ENCODE assay signal across 1 cellular context in genomic region chr10:99667108-99667751, GRCh38.
A peak's percentile ranks its signal among the peaks of the same experiment; 100 is the strongest.
TF ChIP-seq lines count a peak whose summit lies in the region.

No MANE protein-coding gene starts in this region.

TF ChIP-seq in K562, 482 proteins besides CTCF, POLR2A, EP300 and RAD21 (continued from another document and continues in another):
- TF ChIP-seq, protein P1, sequence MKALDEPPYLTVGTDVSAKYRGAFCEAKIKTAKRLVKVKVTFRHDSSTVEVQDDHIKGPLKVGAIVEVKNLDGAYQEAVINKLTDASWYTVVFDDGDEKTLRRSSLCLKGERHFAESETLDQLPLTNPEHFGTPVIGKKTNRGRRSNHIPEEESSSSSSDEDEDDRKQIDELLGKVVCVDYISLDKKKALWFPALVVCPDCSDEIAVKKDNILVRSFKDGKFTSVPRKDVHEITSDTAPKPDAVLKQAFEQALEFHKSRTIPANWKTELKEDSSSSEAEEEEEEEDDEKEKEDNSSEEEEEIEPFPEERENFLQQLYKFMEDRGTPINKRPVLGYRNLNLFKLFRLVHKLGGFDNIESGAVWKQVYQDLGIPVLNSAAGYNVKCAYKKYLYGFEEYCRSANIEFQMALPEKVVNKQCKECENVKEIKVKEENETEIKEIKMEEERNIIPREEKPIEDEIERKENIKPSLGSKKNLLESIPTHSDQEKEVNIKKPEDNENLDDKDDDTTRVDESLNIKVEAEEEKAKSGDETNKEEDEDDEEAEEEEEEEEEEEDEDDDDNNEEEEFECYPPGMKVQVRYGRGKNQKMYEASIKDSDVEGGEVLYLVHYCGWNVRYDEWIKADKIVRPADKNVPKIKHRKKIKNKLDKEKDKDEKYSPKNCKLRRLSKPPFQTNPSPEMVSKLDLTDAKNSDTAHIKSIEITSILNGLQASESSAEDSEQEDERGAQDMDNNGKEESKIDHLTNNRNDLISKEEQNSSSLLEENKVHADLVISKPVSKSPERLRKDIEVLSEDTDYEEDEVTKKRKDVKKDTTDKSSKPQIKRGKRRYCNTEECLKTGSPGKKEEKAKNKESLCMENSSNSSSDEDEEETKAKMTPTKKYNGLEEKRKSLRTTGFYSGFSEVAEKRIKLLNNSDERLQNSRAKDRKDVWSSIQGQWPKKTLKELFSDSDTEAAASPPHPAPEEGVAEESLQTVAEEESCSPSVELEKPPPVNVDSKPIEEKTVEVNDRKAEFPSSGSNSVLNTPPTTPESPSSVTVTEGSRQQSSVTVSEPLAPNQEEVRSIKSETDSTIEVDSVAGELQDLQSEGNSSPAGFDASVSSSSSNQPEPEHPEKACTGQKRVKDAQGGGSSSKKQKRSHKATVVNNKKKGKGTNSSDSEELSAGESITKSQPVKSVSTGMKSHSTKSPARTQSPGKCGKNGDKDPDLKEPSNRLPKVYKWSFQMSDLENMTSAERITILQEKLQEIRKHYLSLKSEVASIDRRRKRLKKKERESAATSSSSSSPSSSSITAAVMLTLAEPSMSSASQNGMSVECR (CRISPR knock-in tag; IDR thresholded peaks at IDR 0.05) = no peak
- TF ChIP-seq IRF2 (CRISPR knock-in tag; IDR thresholded peaks at IDR 0.05) = no peak
- peak; percentile 52; the same call in 1 of the 2 replicates for TF ChIP-seq CEBPB (tag; IDR thresholded peaks at IDR 0.05)
- no peak for TF ChIP-seq RUNX1 (IDR thresholded peaks at IDR 0.05; ENCODE audit: low read depth)
- TF ChIP-seq NR2C2 (CRISPR knock-in tag; IDR thresholded peaks at IDR 0.05) = no peak
- no peak for TF ChIP-seq NR2C2 (tag; IDR thresholded peaks at IDR 0.05)
- TF ChIP-seq MNT (conservative IDR thresholded peaks at IDR 0.05) = no peak
- TF ChIP-seq ZNF75A (CRISPR knock-in tag; IDR thresholded peaks at IDR 0.05) = no peak
- peak; percentile 54 for TF ChIP-seq PKNOX1 (IDR thresholded peaks at IDR 0.05)
- no peak for TF ChIP-seq TBP (optimal IDR thresholded peaks at IDR 0.05; ENCODE audit: low read depth, low read length)
- no peak for TF ChIP-seq NCOA1 (IDR thresholded peaks at IDR 0.05; ENCODE audit: low read depth)
- TF ChIP-seq NFXL1 (CRISPR knock-in tag; IDR thresholded peaks at IDR 0.05) = no peak
- TF ChIP-seq HOXB6 (CRISPR knock-in tag; IDR thresholded peaks at IDR 0.05; ENCODE audit: borderline replicate concordance) = no peak
- no peak for TF ChIP-seq PHTF2 (CRISPR knock-in tag; IDR thresholded peaks at IDR 0.05)
- TF ChIP-seq SETDB1 (IDR thresholded peaks at IDR 0.05; ENCODE audit: low read length) = no peak
- TF ChIP-seq MCM7 (IDR thresholded peaks at IDR 0.05) = no peak
- no peak for TF ChIP-seq E2F8 (IDR thresholded peaks at IDR 0.05; ENCODE audit: low read depth, partially characterized antibody)
- no peak for TF ChIP-seq ZNF232 (CRISPR knock-in tag; IDR thresholded peaks at IDR 0.05)
- TF ChIP-seq ILK (tag; IDR thresholded peaks at IDR 0.05; ENCODE audit: borderline replicate concordance, low read depth) = no peak
- TF ChIP-seq NFIC (IDR thresholded peaks at IDR 0.05) = 0 out of 2 replicates have a peak, but pooled peaks have one; percentile 9
- TF ChIP-seq ZKSCAN8 (CRISPR knock-in tag; IDR thresholded peaks at IDR 0.05) = no peak
- TF ChIP-seq, protein P2, sequence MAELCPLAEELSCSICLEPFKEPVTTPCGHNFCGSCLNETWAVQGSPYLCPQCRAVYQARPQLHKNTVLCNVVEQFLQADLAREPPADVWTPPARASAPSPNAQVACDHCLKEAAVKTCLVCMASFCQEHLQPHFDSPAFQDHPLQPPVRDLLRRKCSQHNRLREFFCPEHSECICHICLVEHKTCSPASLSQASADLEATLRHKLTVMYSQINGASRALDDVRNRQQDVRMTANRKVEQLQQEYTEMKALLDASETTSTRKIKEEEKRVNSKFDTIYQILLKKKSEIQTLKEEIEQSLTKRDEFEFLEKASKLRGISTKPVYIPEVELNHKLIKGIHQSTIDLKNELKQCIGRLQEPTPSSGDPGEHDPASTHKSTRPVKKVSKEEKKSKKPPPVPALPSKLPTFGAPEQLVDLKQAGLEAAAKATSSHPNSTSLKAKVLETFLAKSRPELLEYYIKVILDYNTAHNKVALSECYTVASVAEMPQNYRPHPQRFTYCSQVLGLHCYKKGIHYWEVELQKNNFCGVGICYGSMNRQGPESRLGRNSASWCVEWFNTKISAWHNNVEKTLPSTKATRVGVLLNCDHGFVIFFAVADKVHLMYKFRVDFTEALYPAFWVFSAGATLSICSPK (IDR thresholded peaks at IDR 0.05; ENCODE audit: borderline replicate concordance) = no peak
- no peak for TF ChIP-seq JUNB (CRISPR knock-in tag; conservative IDR thresholded peaks at IDR 0.05)
- TF ChIP-seq, protein P3, sequence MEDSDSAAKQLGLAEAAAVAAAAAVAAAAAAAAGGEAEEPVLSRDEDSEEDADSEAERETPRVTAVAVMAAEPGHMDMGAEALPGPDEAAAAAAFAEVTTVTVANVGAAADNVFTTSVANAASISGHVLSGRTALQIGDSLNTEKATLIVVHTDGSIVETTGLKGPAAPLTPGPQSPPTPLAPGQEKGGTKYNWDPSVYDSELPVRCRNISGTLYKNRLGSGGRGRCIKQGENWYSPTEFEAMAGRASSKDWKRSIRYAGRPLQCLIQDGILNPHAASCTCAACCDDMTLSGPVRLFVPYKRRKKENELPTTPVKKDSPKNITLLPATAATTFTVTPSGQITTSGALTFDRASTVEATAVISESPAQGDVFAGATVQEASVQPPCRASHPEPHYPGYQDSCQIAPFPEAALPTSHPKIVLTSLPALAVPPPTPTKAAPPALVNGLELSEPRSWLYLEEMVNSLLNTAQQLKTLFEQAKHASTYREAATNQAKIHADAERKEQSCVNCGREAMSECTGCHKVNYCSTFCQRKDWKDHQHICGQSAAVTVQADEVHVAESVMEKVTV (CRISPR knock-in tag; IDR thresholded peaks at IDR 0.05) = no peak
- TF ChIP-seq ZNF717 (CRISPR knock-in tag; IDR thresholded peaks at IDR 0.05) = no peak
- no peak for TF ChIP-seq KDM4B (IDR thresholded peaks at IDR 0.05; ENCODE audit: borderline replicate concordance in 2 of 2, low read depth in 1 of 2)
- TF ChIP-seq TAF9B (IDR thresholded peaks at IDR 0.05; ENCODE audit: partially characterized antibody) = no peak
- no peak for TF ChIP-seq NONO (IDR thresholded peaks at IDR 0.05; ENCODE audit: low read depth in 2 of 2, low read length in 1 of 2)
- no peak for TF ChIP-seq ZNF668 (CRISPR knock-in tag; IDR thresholded peaks at IDR 0.05)
- TF ChIP-seq, protein P4, sequence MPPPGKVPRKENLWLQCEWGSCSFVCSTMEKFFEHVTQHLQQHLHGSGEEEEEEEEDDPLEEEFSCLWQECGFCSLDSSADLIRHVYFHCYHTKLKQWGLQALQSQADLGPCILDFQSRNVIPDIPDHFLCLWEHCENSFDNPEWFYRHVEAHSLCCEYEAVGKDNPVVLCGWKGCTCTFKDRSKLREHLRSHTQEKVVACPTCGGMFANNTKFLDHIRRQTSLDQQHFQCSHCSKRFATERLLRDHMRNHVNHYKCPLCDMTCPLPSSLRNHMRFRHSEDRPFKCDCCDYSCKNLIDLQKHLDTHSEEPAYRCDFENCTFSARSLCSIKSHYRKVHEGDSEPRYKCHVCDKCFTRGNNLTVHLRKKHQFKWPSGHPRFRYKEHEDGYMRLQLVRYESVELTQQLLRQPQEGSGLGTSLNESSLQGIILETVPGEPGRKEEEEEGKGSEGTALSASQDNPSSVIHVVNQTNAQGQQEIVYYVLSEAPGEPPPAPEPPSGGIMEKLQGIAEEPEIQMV (tag; conservative IDR thresholded peaks at IDR 0.05; ENCODE audit: low read depth) = no peak
- TF ChIP-seq MEF2D (tag; conservative IDR thresholded peaks at IDR 0.05; ENCODE audit: low read depth) = 0 out of 2 replicates have a peak, but pooled peaks have one; percentile 15
- no peak for TF ChIP-seq LCOR (CRISPR knock-in tag; IDR thresholded peaks at IDR 0.05)
- no peak for TF ChIP-seq ATF1 (CRISPR knock-in tag; IDR thresholded peaks at IDR 0.05)
- TF ChIP-seq ATF1 (tag; IDR thresholded peaks at IDR 0.05) = no peak
- no peak for TF ChIP-seq CCNT2 (IDR thresholded peaks at IDR 0.05; ENCODE audit: borderline replicate concordance, extremely low read depth, insufficient read length, low read depth, low read length)
- TF ChIP-seq SMARCA5 (IDR thresholded peaks at IDR 0.05) = no peak
- no peak for TF ChIP-seq ZNF175 (CRISPR knock-in tag; IDR thresholded peaks at IDR 0.05; ENCODE audit: low read depth)
- TF ChIP-seq FOS (IDR thresholded peaks at IDR 0.05; ENCODE audit: extremely low read depth, insufficient read length) = no peak
- TF ChIP-seq KDM5B (IDR thresholded peaks at IDR 0.05; ENCODE audit: insufficient replicate concordance, low read depth, low read length) = no peak
- no peak for TF ChIP-seq MXI1 (IDR thresholded peaks at IDR 0.05; ENCODE audit: low read depth, low read length)
- no peak for TF ChIP-seq ZFP1 (CRISPR knock-in tag; IDR thresholded peaks at IDR 0.05)
- no peak for TF ChIP-seq FOXA1 (IDR thresholded peaks at IDR 0.05; ENCODE audit: borderline replicate concordance)
- no peak for TF ChIP-seq IFI16 (CRISPR knock-in tag; IDR thresholded peaks at IDR 0.05)
